ENCODE assay signal across 8 cellular contexts in the genomic region with DNA sequence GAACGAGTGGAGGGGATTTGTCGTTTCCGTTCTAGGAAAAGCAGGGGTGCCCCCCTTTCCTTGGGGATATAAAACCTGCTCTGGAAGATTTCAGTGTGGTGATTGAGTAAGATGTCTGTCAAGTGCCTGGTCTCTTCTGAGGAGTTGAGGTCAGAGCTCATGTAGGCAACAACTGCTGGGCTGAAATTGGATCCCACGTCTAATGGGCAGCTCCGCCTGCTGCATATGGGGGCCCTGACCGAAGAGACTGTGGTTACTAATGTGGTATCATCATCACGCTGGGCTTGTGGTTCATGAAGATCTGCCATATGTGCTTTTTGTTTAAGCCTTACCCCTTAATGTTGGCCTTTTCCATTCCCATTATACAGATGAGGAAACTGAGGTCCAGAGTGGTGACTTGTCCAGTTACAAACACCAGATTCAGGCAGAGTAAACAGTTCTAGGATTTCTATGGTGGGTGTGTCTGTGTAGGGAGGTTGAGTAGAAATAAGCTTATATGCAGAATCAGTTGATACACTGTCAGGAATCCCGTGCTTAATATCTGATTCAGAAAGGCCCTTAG. TPM values are rescaled to one million over a fixed set of nuclear protein-coding genes. Genes with fewer than 3 reads are reported as not detected.
A peak's percentile ranks its signal among the peaks of the same experiment; 100 is the strongest.
DNase-seq lines count a peak whose midpoint lies in the region; ATAC-seq and TF ChIP-seq lines count a peak whose summit lies in the region.

No MANE protein-coding gene starts in this region.

- POLR2A ChIA-PET in activated B cell treated with CpG ODN at 0.5 μM for 24 hours (lab: Charles Lee) = interaction anchor here (1.0 to 2.0 kb wide), 6 partner anchors 14 to 462 kb away, joined by 3 to 8 read pairs (median 4); partner anchors contain the start of genes MTF1 and SF3A3

- 4 to 8% (median 7%) methylated on average over 8 of the region's 8 CpGs for WGBS in heart left ventricle, 4 donors

- H3K36me3 Mint-ChIP-seq in activated B cell treated with CpG ODN at 0.5 μM for 24 hours (ENCODE audit: low read depth) = peaks cover 35% of the 10 kb centered on the region

- H3K4me1 Mint-ChIP-seq in activated B cell treated with CpG ODN at 0.5 μM for 24 hours = peaks cover 27% of the 10 kb centered on the region

- no peaks in the 10 kb centered on the region for H3K9me3 Mint-ChIP-seq in activated B cell treated with CpG ODN at 0.5 μM for 24 hours

- H3K27me3 Mint-ChIP-seq in activated B cell treated with CpG ODN at 0.5 μM for 24 hours = no peaks in the 10 kb centered on the region

- H3K27me3 ChIP-seq in heart left ventricle = no peaks in the 10 kb centered on the region

- TF ChIP-seq CTCF in activated B cell treated with CpG ODN at 0.5 μM for 24 hours (IDR thresholded peaks at IDR 0.05) = no peak
- no peak for TF ChIP-seq CTCF in heart left ventricle (IDR thresholded peaks at IDR 0.05)

- H3K36me3 ChIP-seq in heart left ventricle = peaks cover 0 to 40% (median 16%) of the 10 kb centered on the region in 9 donors

- DNase-seq in ELR (ENCODE audit: low read depth) (peak; percentile 79), activated B cell treated with CpG ODN at 0.5 μM for 24 hours (no peak), heart left ventricle (no peak), skeletal muscle cell (ENCODE audit: low read depth) (peak; percentile 85), nucleus accumbens (lab: John Stamatoyannopoulos, UW) (no peak), GDM1 (lab: John Stamatoyannopoulos, UW) (no peak)

- CTCF ChIA-PET in activated B cell treated with CpG ODN at 0.5 μM for 24 hours (lab: Charles Lee) = interaction anchor here (0.7 to 1.1 kb wide), 2 partner anchors 22 to 59 kb away, joined by 3 read pairs; no protein-coding TSS in a partner anchor

- no peaks in the 10 kb centered on the region for H3K9me3 ChIP-seq in heart left ventricle

- no peak for TF ChIP-seq POLR2A in heart left ventricle (IDR thresholded peaks at IDR 0.05)

- intact Hi-C loops in activated B cell treated with CpG ODN at 0.5 μM for 24 hours (cut with micrococcal nuclease) (loop anchor here (10.0 kb wide), 1 partner anchor 408 kb away; no protein-coding TSS in a partner anchor), heart left ventricle (cut with DNase I) (loop anchor here in 1 of 10 donors (2.0 kb wide), 1 partner anchor 22 kb away; the partner anchor contains the start of gene SF3A3)

- H3K4me3 ChIP-seq in heart left ventricle = peak overlapping the region; percentile 64 to 95 (median 74)
- peak overlapping the region; percentile 82 for H3K4me3 ChIP-seq in skeletal muscle cell (ENCODE audit: low read depth, low read length)

- peak; percentile 22 for ATAC-seq in HG03045 (IDR thresholded peaks at IDR 0.05; ENCODE audit: unreplicated experiment)
- peak; percentile 1 for ATAC-seq in activated B cell treated with CpG ODN at 0.5 μM for 24 hours (ENCODE audit: low read depth)
- ATAC-seq in heart left ventricle = peak in 3 of 4 donors; percentile 1 to 28 (median 3)
- ATAC-seq in GM19452 (IDR thresholded peaks at IDR 0.05; ENCODE audit: unreplicated experiment) = no peak

- peak overlapping the region; percentile 94 for H3K27ac Mint-ChIP-seq in activated B cell treated with CpG ODN at 0.5 μM for 24 hours

- H3K4me3 Mint-ChIP-seq in activated B cell treated with CpG ODN at 0.5 μM for 24 hours = peak overlapping the region; percentile 100

- H3K27ac ChIP-seq in heart left ventricle = peak overlapping the region; percentile 84 to 96 (median 92)

- H3K4me1 ChIP-seq in heart left ventricle = peaks cover 4 to 69% (median 44%) of the 10 kb centered on the region in 12 donors

RNA-seq across cellular contexts. Expression of gene UTP11, which starts 0.6 kb away (rescaled TPM):
- 26.1 and 28.6 TPM in 2 replicates for total RNA-seq in activated B cell treated with CpG ODN at 0.5 μM for 24 hours
- 10 to 100 TPM; 30.7 to 43.7 (median 36.5) TPM for total RNA-seq in heart left ventricle
- 10 to 100 TPM; 36.2 to 51.6 TPM for polyA plus RNA-seq in heart left ventricle

RNA-seq across cellular contexts. Expression of gene FHL3, which starts 7.8 kb away (rescaled TPM):
- total RNA-seq in activated B cell treated with CpG ODN at 0.5 μM for 24 hours (1.4 and 1.6 TPM in 2 replicates), heart left ventricle (10 to 100 TPM in 6 of 9 donors, 1 to 10 TPM in 3; 4.6 to 27.0 (median 11.3) TPM)
- polyA plus RNA-seq in heart left ventricle = 10 to 100 TPM; 13.7 to 15.4 TPM

RNA-seq across cellular contexts. Expression of gene SF3A3, which starts 23.3 kb away (rescaled TPM):
- 82.4 and 90.5 TPM in 2 replicates for total RNA-seq in activated B cell treated with CpG ODN at 0.5 μM for 24 hours
- total RNA-seq in heart left ventricle = 10 to 100 TPM; 18.8 to 36.1 (median 26.1) TPM
- 10 to 100 TPM in 1 of 2 donors, 1 to 10 TPM in 1; 9.7 to 31.4 TPM for polyA plus RNA-seq in heart left ventricle

RNA-seq across cellular contexts. Expression of gene POU3F1, which starts 33.5 kb away (rescaled TPM):
- total RNA-seq in activated B cell treated with CpG ODN at 0.5 μM for 24 hours (6.1 and 6.2 TPM in 2 replicates), heart left ventricle (under 1 TPM in 2 of 9 donors, not detected in 7; 0.17 to 0.18 TPM)
- not detected for polyA plus RNA-seq in heart left ventricle

Comparison
In these comparisons a context has a peak if more than half of its experiments do, and no peak if none do; other contexts are left out.
1. DNase-seq: peak in ELR (single experiment) and skeletal muscle cell (single experiment); none in activated B cell treated with CpG ODN at 0.5 μM for 24 hours (single experiment), heart left ventricle (0 of 5), nucleus accumbens (0 of 56) and GDM1 (single experiment).